In the genomic region with DNA sequence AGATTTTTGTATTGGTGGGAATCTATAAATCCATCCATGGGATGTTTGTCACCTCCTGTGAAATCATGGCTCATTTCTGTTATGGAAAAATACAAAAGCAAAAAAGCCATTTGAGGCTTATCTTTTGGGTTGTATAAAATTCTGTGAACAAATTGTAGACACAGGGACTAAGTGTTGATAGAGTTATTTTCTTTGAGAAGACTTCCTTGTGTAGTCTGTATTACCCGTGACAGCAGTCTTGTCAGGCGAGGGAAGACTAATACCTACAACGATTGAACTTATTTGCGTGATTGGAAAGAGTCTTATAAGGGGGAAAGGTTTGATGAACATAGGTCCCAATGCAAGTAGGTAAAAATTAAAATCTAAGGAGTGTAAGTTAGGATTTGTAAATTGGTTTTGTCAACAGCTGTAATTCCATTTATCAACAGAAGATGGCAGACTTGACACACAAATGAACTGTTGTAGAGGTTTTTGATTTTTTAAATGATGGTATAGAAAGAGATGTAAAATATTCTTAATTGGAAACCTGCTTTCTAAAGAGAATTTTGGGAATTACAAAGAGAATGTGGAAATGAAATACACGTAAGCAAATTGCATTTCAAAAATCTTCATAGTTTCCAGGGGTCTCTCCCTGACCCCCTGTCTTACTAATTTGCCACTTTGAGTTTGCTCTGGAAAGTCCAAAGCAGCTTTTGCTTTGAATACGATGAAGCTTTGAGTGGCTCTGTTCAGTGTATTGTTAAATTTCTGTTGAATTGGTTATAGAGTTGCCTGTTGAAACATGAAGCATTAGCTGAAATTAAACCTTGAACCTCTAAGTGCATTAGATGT, we compare ENCODE assay signal across 8 cellular contexts. TPM values are rescaled to one million over a fixed set of nuclear protein-coding genes. Genes with fewer than 3 reads are reported as not detected.
DNase-seq lines count a peak whose midpoint lies in the region; ATAC-seq, FAIRE-seq and TF ChIP-seq lines count a peak whose summit lies in the region.

No MANE protein-coding gene starts in this region.

- DNase-seq in Caco-2: peak in 1 of 2 experiments; percentile 14
- no peak for DNase-seq in HL-60 (ENCODE audit: low read depth in 1 of 2, low spot score in 1 of 2)
- no peak for DNase-seq in adrenal gland
- DNase-seq in keratinocyte (ENCODE audit: low read depth, low spot score): no peak
- no peak for DNase-seq in uterus
- no peak for DNase-seq in NCI-H2107 treated with DMSO at 0.1 percent for 48 hours (lab: John Stamatoyannopoulos, UW; ENCODE audit: unreplicated experiment)
- DNase-seq in activated CD4-positive, alpha-beta memory T cell treated with anti-CD3 and anti-CD28 coated beads, Interleukin-2, amount 10 ng/mL, durations not matched to agents 7 days and 5 days: no peak

- H3K79me2 ChIP-seq in keratinocyte (ENCODE audit: control insufficient read depth, insufficient read depth, low read length): no peaks in the 10 kb centered on the region

- no peak overlapping the region for H3K4me2 ChIP-seq in keratinocyte (ENCODE audit: control insufficient read depth, extremely low read depth, insufficient read depth, low read depth, low read length)

- dilution Hi-C loops in keratinocyte (cut with MboI; ENCODE audit: extremely low pct_ligation_motif_present, low sequenced_read_pairs): no loop called here

- FAIRE-seq in keratinocyte (lab: Jason Lieb, UNC): no peak

- no peak for ATAC-seq in GM18861 (IDR thresholded peaks at IDR 0.05; ENCODE audit: unreplicated experiment)

- CTCF ChIA-PET in Caco-2 (lab: Charles Lee): interaction anchor here (0.6 to 1.9 kb wide), 5 partner anchors 23 to 568 kb away, joined by 3 to 7 read pairs (median 3); no protein-coding TSS in a partner anchor
- CTCF ChIA-PET in activated CD4-positive, alpha-beta memory T cell treated with anti-CD3 and anti-CD28 coated beads, Interleukin-2, amount 10 ng/mL, durations not matched to agents 7 days and 5 days (lab: Charles Lee): interaction anchor here (0.6 to 5.8 kb wide), 18 partner anchors 9 to 718 kb away, joined by 3 to 47 read pairs (median 4); no protein-coding TSS in a partner anchor

- H2AFZ ChIP-seq in keratinocyte (ENCODE audit: control insufficient read depth, low read length): no peak overlapping the region

- H3K9ac ChIP-seq in keratinocyte (ENCODE audit: control insufficient read depth, extremely low read depth, insufficient read depth, low read length): no peak overlapping the region

- H3K4me1 ChIP-seq in Caco-2 (no peaks in the 10 kb centered on the region), adrenal gland (replicated peaks in 1 of 2) (no peaks in the 10 kb centered on the region), keratinocyte (ENCODE audit: control insufficient read depth, extremely low read depth, insufficient read depth, low read length) (no peaks in the 10 kb centered on the region), uterus (no peaks in the 10 kb centered on the region)

- no peak overlapping the region for H3K27ac Mint-ChIP-seq in Caco-2 (ENCODE audit: unreplicated experiment)
- H3K27ac Mint-ChIP-seq in activated CD4-positive, alpha-beta memory T cell treated with anti-CD3 and anti-CD28 coated beads, Interleukin-2, amount 10 ng/mL, durations not matched to agents 7 days and 5 days: no peak overlapping the region

- no peaks in the 10 kb centered on the region for H3K9me1 ChIP-seq in keratinocyte (ENCODE audit: control insufficient read depth, extremely low read depth, insufficient read depth, low read length)

- H3K27me3 ChIP-seq in Caco-2 (replicated peaks; ENCODE audit: control insufficient read depth, insufficient read depth, low read length) (no peaks in the 10 kb centered on the region), HL-60 (ENCODE audit: insufficient read depth, poor library complexity, severe bottlenecking) (no peaks in the 10 kb centered on the region), adrenal gland (no peaks in the 10 kb centered on the region), keratinocyte (ENCODE audit: control insufficient read depth, extremely low read depth, insufficient read depth, low read length) (no peaks in the 10 kb centered on the region), uterus (no peaks in the 10 kb centered on the region)

- H3K27me3 Mint-ChIP-seq in Caco-2 (ENCODE audit: insufficient read depth, unreplicated experiment): no peaks in the 10 kb centered on the region
- H3K27me3 Mint-ChIP-seq in activated CD4-positive, alpha-beta memory T cell treated with anti-CD3 and anti-CD28 coated beads, Interleukin-2, amount 10 ng/mL, durations not matched to agents 7 days and 5 days: no peaks in the 10 kb centered on the region

- H3K4me1 Mint-ChIP-seq in Caco-2 (ENCODE audit: low read depth, unreplicated experiment): no peaks in the 10 kb centered on the region
- peaks cover 2% of the 10 kb centered on the region for H3K4me1 Mint-ChIP-seq in activated CD4-positive, alpha-beta memory T cell treated with anti-CD3 and anti-CD28 coated beads, Interleukin-2, amount 10 ng/mL, durations not matched to agents 7 days and 5 days

- TF ChIP-seq POLR2A in adrenal gland (IDR thresholded peaks at IDR 0.05) (no peak), uterus (IDR thresholded peaks at IDR 0.05) (no peak)

- H3K36me3 ChIP-seq in Caco-2 (ENCODE audit: control insufficient read depth, insufficient read depth, low read length): no peaks in the 10 kb centered on the region; the same call in 1 of the 2 replicates
- no peaks in the 10 kb centered on the region for H3K36me3 ChIP-seq in adrenal gland (replicated peaks in 1 of 2)
- H3K36me3 ChIP-seq in keratinocyte (ENCODE audit: control insufficient read depth in 2 of 2, extremely low read depth in 1 of 2, insufficient read depth in 2 of 2, low read length in 2 of 2): no peaks in the 10 kb centered on the region
- H3K36me3 ChIP-seq in uterus: no peaks in the 10 kb centered on the region

- 53 to 67% (median 60%) methylated on average over 6 of the region's 6 CpGs for WGBS in adrenal gland, 4 donors

- intact Hi-C loops in Caco-2 (cut with micrococcal nuclease; ENCODE audit: unreplicated experiment) (loop anchor here (1.0 kb wide), 2 partner anchors 22 to 118 kb away; no protein-coding TSS in a partner anchor), adrenal gland (cut with DNase I) (no loop called here), uterus (cut with DNase I; ENCODE audit: low total_unique reads) (loop anchor here (10.0 kb wide), 1 partner anchor 561 kb away; no protein-coding TSS in a partner anchor)

- POLR2A ChIA-PET in Caco-2 (lab: Charles Lee): interaction anchor here (0.6 kb wide), 1 partner anchor 130 kb away, joined by 4 read pairs; no protein-coding TSS in a partner anchor
- POLR2A ChIA-PET in activated CD4-positive, alpha-beta memory T cell treated with anti-CD3 and anti-CD28 coated beads, Interleukin-2, amount 10 ng/mL, durations not matched to agents 7 days and 5 days (lab: Charles Lee): no interaction called here

- no peak overlapping the region for H3K4me3 Mint-ChIP-seq in Caco-2 (ENCODE audit: unreplicated experiment)
- no peak overlapping the region for H3K4me3 Mint-ChIP-seq in activated CD4-positive, alpha-beta memory T cell treated with anti-CD3 and anti-CD28 coated beads, Interleukin-2, amount 10 ng/mL, durations not matched to agents 7 days and 5 days

- H3K9me3 ChIP-seq in Caco-2 (no peaks in the 10 kb centered on the region), adrenal gland (replicated peaks in 1 of 3) (no peaks in the 10 kb centered on the region), keratinocyte (ENCODE audit: control insufficient read depth, low read depth, low read length) (no peaks in the 10 kb centered on the region), uterus (no peaks in the 10 kb centered on the region)

- no TSS peak for BruUV-seq in Caco-2 (replicated peaks; lab: Mats Ljungman, UMichigan)

- H3K9me3 Mint-ChIP-seq in Caco-2 (ENCODE audit: unreplicated experiment): no peaks in the 10 kb centered on the region
- no peaks in the 10 kb centered on the region for H3K9me3 Mint-ChIP-seq in activated CD4-positive, alpha-beta memory T cell treated with anti-CD3 and anti-CD28 coated beads, Interleukin-2, amount 10 ng/mL, durations not matched to agents 7 days and 5 days

- TF ChIP-seq CTCF in Caco-2 (IDR thresholded peaks at IDR 0.05; ENCODE audit: insufficient read depth in 1 of 2, low read depth in 1 of 2, low read length in 1 of 2, severe bottlenecking in 1 of 2, unreplicated experiment in 1 of 2): peak; percentile 57 to 75
- peak; percentile 36 for TF ChIP-seq CTCF in HL-60 (IDR thresholded peaks at IDR 0.05; ENCODE audit: insufficient read depth, low read length)
- TF ChIP-seq CTCF in adrenal gland (IDR thresholded peaks at IDR 0.05): peak; percentile 68 to 86 (median 78)
- TF ChIP-seq CTCF in keratinocyte (optimal IDR thresholded peaks at IDR 0.05 in 1 of 3, IDR thresholded peaks at IDR 0.05 in 1 of 3, conservative IDR thresholded peaks at IDR 0.05 in 1 of 3; ENCODE audit: extremely low read depth in 1 of 3, insufficient read depth in 2 of 3, low read length in 3 of 3): peak in 2 of 3 experiments; percentile 24 to 43
- TF ChIP-seq CTCF in uterus (IDR thresholded peaks at IDR 0.05): peak; percentile 61 to 75 (median 72)

- H3K27ac ChIP-seq in HL-60 (replicated peaks): no peak overlapping the region
- H3K27ac ChIP-seq in adrenal gland: no peak overlapping the region
- no peak overlapping the region for H3K27ac ChIP-seq in keratinocyte (ENCODE audit: control insufficient read depth, insufficient read depth, low read length)
- H3K27ac ChIP-seq in uterus: no peak overlapping the region

- H3K4me3 ChIP-seq in Caco-2 (ENCODE audit: low read depth, low read length) (no peak overlapping the region), HL-60 (replicated peaks; ENCODE audit: insufficient read depth, low read length) (no peak overlapping the region), adrenal gland (no peak overlapping the region), keratinocyte (ENCODE audit: control insufficient read depth in 2 of 3, extremely low read depth in 1 of 3, insufficient read depth in 2 of 3, low read depth in 1 of 3, low read length in 3 of 3) (no peak overlapping the region), uterus (no peak overlapping the region)

- no peaks in the 10 kb centered on the region for H3K36me3 Mint-ChIP-seq in Caco-2 (ENCODE audit: insufficient read depth, unreplicated experiment)
- H3K36me3 Mint-ChIP-seq in activated CD4-positive, alpha-beta memory T cell treated with anti-CD3 and anti-CD28 coated beads, Interleukin-2, amount 10 ng/mL, durations not matched to agents 7 days and 5 days (ENCODE audit: low read depth): no peaks in the 10 kb centered on the region

- H4K20me1 ChIP-seq in keratinocyte (ENCODE audit: control insufficient read depth, extremely low read depth, insufficient read depth, low read length): peaks cover 3% of the 10 kb centered on the region

RNA-seq across cellular contexts. Expression of gene SLC25A26, which starts 33.2 kb away (rescaled TPM):
- total RNA-seq in Caco-2 (2022) (25.4 and 26.3 TPM in 2 replicates), adrenal gland (10 to 100 TPM; 19.2 to 38.2 (median 23.1) TPM), uterus (10 to 100 TPM; 10.6 to 24.9 (median 17.8) TPM)
- polyA plus RNA-seq in adrenal gland (10 to 100 TPM in 2 of 3 donors, 1 to 10 TPM in 1; 9.5 to 16.5 (median 10.7) TPM), keratinocyte (25.2 to 28.9 TPM (median 25.9 TPM) in 3 replicates)
- polyA plus RNA-seq in keratinocyte (2011; ENCODE audit: low read depth): 11.5 TPM
- 23.9 and 27.6 TPM in 2 replicates for polyA plus RNA-seq in keratinocyte (2011; cell fraction: cytosol; rRNA removed)
- 14.0 and 19.1 TPM in 2 replicates for polyA plus RNA-seq in keratinocyte (2011; cell fraction: nucleus; rRNA removed)
- polyA plus RNA-seq in keratinocyte (2012; ENCODE audit: low replicate concordance): 17.0 and 18.3 TPM in 2 replicates
- polyA minus RNA-seq in keratinocyte: 8.1 to 19.2 TPM (median 13.9 TPM) in 3 replicates
- 9.8 TPM for polyA minus RNA-seq in keratinocyte (2011; cell fraction: cytosol; rRNA and poly(A)+ RNA removed)
- 9.6 and 16.5 TPM in 2 replicates for polyA minus RNA-seq in keratinocyte (2011; cell fraction: nucleus; rRNA and poly(A)+ RNA removed)
- 10 to 100 TPM; 12.9 to 15.3 TPM for total RNA-seq in activated CD4-positive, alpha-beta memory T cell treated with anti-CD3 and anti-CD28 coated beads, Interleukin-2, amount 10 ng/mL, durations not matched to agents 7 days and 5 days

Comparison
In these comparisons a context has a peak if more than half of its experiments do, and no peak if none do; other contexts are left out.
1. intact Hi-C loops: an anchor here in Caco-2 (1.0 kb wide) and uterus (10.0 kb wide); none called in adrenal gland.